Comparison of ENCODE assay signal across 13 cellular contexts in genomic region chr18:55419132-55419938, GRCh38.
DNase-seq lines count a peak whose midpoint lies in the region; ATAC-seq and TF ChIP-seq lines count a peak whose summit lies in the region.
"Had no signal": no experiment of that assay in that cellular context is flagged by ENCODE, and none has a peak within 500 bp of the region (broad histone marks: within the 10 kb centered on the region; RNA-seq: fewer than 3 reads in every experiment).

No MANE protein-coding gene starts in this region.

- DNase-seq in GM23248 (peak; percentile 36), OCI-LY7 (ENCODE audit: low spot score) (no peak), foreskin fibroblast (peak in 1 of 2 donors; percentile 24)
- DNase-seq in activated CD8-positive, alpha-beta T cell treated with anti-CD3 and anti-CD28 coated beads, Interleukin-2, amount 10 ng/mL, durations not matched to agents 7 days and 5 days = no peak
- no peak for DNase-seq in stimulated activated CD4-positive, alpha-beta T cell treated with anti-CD3 and anti-CD28 coated beads, Interleukin-1b, Interleukin-23, amount 100 ng/mL, for 48 hours
- DNase-seq: activated CD4-positive, alpha-beta memory T cell treated with anti-CD3 and anti-CD28 coated beads for 36 hours; body of pancreas; NCI-H1417; SK-N-SH had no signal

- intact Hi-C loops in OCI-LY7 (cut with micrococcal nuclease; ENCODE audit: unreplicated experiment) = loop anchor here (5.0 to 10.0 kb wide), 4 partner anchors 97 to 1155 kb away; no protein-coding TSS in a partner anchor

- H2AFZ ChIP-seq in GM23248 (peak overlapping the region; percentile 78), OCI-LY7 (ENCODE audit: low read length) (no peak overlapping the region)

- no TSS peak for BruUV-seq in OCI-LY7 (replicated peaks; lab: Mats Ljungman, UMichigan)

- H3K4me1 ChIP-seq in GM23248 (ENCODE audit: insufficient read depth) (peaks cover 58% of the 10 kb centered on the region), OCI-LY7 (ENCODE audit: insufficient read depth, low read length, poor library complexity, severe bottlenecking) (peaks cover 64% of the 10 kb centered on the region), skeletal muscle tissue (ENCODE audit: control insufficient read depth in 3 of 3, insufficient read depth in 3 of 3, low read length in 3 of 3) (peaks cover 8 to 51% (median 11%) of the 10 kb centered on the region in 3 donors)

- H4K20me1 ChIP-seq in GM23248 (ENCODE audit: insufficient read depth) (no peaks in the 10 kb centered on the region), OCI-LY7 (ENCODE audit: insufficient read depth, low read length) (0 out of 2 replicates have a peak, but pooled peaks cover 3% of the 10 kb centered on the region)

- H3K36me3 ChIP-seq in GM23248 (ENCODE audit: low read depth) (no peaks in the 10 kb centered on the region), OCI-LY7 (ENCODE audit: insufficient read depth, low read length) (no peaks in the 10 kb centered on the region), skeletal muscle tissue (ENCODE audit: control insufficient read depth in 3 of 3, insufficient read depth in 3 of 3, low read length in 3 of 3) (no peaks in the 10 kb centered on the region)

- no peaks in the 10 kb centered on the region for H3K27me3 Mint-ChIP-seq in activated CD8-positive, alpha-beta T cell treated with anti-CD3 and anti-CD28 coated beads, Interleukin-2, amount 10 ng/mL, durations not matched to agents 7 days and 5 days (ENCODE audit: low read depth)
- H3K27me3 Mint-ChIP-seq: progenitor cell of endocrine pancreas had no signal

- H3K79me2 ChIP-seq in GM23248 (ENCODE audit: insufficient read depth) = peaks cover 98% of the 10 kb centered on the region
- H3K79me2 ChIP-seq in OCI-LY7 (ENCODE audit: insufficient read depth, low read depth, low read length) = peaks cover 87% of the 10 kb centered on the region

- WGBS in GM23248 (ENCODE audit: low coverage in 1 of 2, low lambda C conversion rate in 2 of 2, missing lambda C conversion rate in 2 of 2), 2 experiments = 9 to 20% methylated on average over 5 of the region's 5 CpGs

- peak overlapping the region; percentile 80 for H3K9ac ChIP-seq in GM23248
- H3K9ac ChIP-seq in skeletal muscle tissue (ENCODE audit: low read depth in 1 of 3, low read length in 3 of 3) = peak overlapping the region; percentile 75 to 85 (median 77)
- H3K9ac ChIP-seq: SK-N-SH had no signal

- TF ChIP-seq CTCF in OCI-LY7 (conservative IDR thresholded peaks at IDR 0.05; ENCODE audit: low read length) (no peak), foreskin fibroblast (IDR thresholded peaks at IDR 0.05; ENCODE audit: low read depth, low read length) (no peak)

- H3K27me3 ChIP-seq in GM23248 (replicated peaks; ENCODE audit: insufficient read depth) (no peaks in the 10 kb centered on the region), skeletal muscle tissue (ENCODE audit: control insufficient read depth in 3 of 3, insufficient read depth in 3 of 3, low read length in 3 of 3) (no peaks in the 10 kb centered on the region)
- H3K27me3 ChIP-seq: body of pancreas had no signal

- no peak overlapping the region for H3K4me3 Mint-ChIP-seq in activated CD8-positive, alpha-beta T cell treated with anti-CD3 and anti-CD28 coated beads, Interleukin-2, amount 10 ng/mL, durations not matched to agents 7 days and 5 days
- H3K4me3 Mint-ChIP-seq: activated CD4-positive, alpha-beta memory T cell treated with anti-CD3 and anti-CD28 coated beads for 36 hours had no signal

- POLR2A ChIA-PET in OCI-LY7 (lab: Charles Lee) = interaction anchor here (0.9 to 1.3 kb wide), 3 partner anchors 22 to 171 kb away, joined by 3 to 4 read pairs (median 4); no protein-coding TSS in a partner anchor
- POLR2A ChIA-PET in activated CD8-positive, alpha-beta T cell treated with anti-CD3 and anti-CD28 coated beads, Interleukin-2, amount 10 ng/mL, durations not matched to agents 7 days and 5 days (lab: Charles Lee) = no interaction called here

- no peaks in the 10 kb centered on the region for H3K4me1 Mint-ChIP-seq in activated CD8-positive, alpha-beta T cell treated with anti-CD3 and anti-CD28 coated beads, Interleukin-2, amount 10 ng/mL, durations not matched to agents 7 days and 5 days (ENCODE audit: low read depth)

- no peak for ATAC-seq in activated CD8-positive, alpha-beta T cell treated with anti-CD3 and anti-CD28 coated beads, Interleukin-2, amount 10 ng/mL, durations not matched to agents 7 days and 5 days
- ATAC-seq in GM18870 (IDR thresholded peaks at IDR 0.05; ENCODE audit: unreplicated experiment) = no peak
- no peak for ATAC-seq in HG02852 (IDR thresholded peaks at IDR 0.05; ENCODE audit: unreplicated experiment)
- ATAC-seq: body of pancreas had no signal

- H3K27ac ChIP-seq in GM23248 (peak overlapping the region; percentile 59), OCI-LY7 (ENCODE audit: low read depth, low read length, poor library complexity, severe bottlenecking) (peak overlapping the region; percentile 100), skeletal muscle tissue (ENCODE audit: low read depth, low read length) (peak overlapping the region; percentile 79)

- H3F3A ChIP-seq in GM23248 (ENCODE audit: insufficient read depth) = peaks cover 21% of the 10 kb centered on the region

- H3K9me2 ChIP-seq in GM23248 (ENCODE audit: insufficient read depth) (no peaks in the 10 kb centered on the region), OCI-LY7 (ENCODE audit: insufficient read depth, low read length) (no peaks in the 10 kb centered on the region)
- H3K9me2 ChIP-seq: SK-N-SH had no signal

- no peaks in the 10 kb centered on the region for H3K9me3 Mint-ChIP-seq in activated CD8-positive, alpha-beta T cell treated with anti-CD3 and anti-CD28 coated beads, Interleukin-2, amount 10 ng/mL, durations not matched to agents 7 days and 5 days (ENCODE audit: insufficient read depth)
- H3K9me3 Mint-ChIP-seq: activated CD4-positive, alpha-beta memory T cell treated with anti-CD3 and anti-CD28 coated beads for 36 hours had no signal

- no peak overlapping the region for H3K27ac Mint-ChIP-seq in activated CD8-positive, alpha-beta T cell treated with anti-CD3 and anti-CD28 coated beads, Interleukin-2, amount 10 ng/mL, durations not matched to agents 7 days and 5 days
- H3K27ac Mint-ChIP-seq: activated CD4-positive, alpha-beta memory T cell treated with anti-CD3 and anti-CD28 coated beads for 36 hours; progenitor cell of endocrine pancreas had no signal

- H3K36me3 Mint-ChIP-seq in activated CD8-positive, alpha-beta T cell treated with anti-CD3 and anti-CD28 coated beads, Interleukin-2, amount 10 ng/mL, durations not matched to agents 7 days and 5 days (ENCODE audit: low read depth) = no peaks in the 10 kb centered on the region
- H3K36me3 Mint-ChIP-seq: activated CD4-positive, alpha-beta memory T cell treated with anti-CD3 and anti-CD28 coated beads for 36 hours had no signal

- in situ Hi-C loops in GM23248 (cut with MboI) = loop anchor here (5.0 to 25.0 kb wide), 4 partner anchors 163 to 1143 kb away; no protein-coding TSS in a partner anchor

- H3K9me3 ChIP-seq in GM23248 (ENCODE audit: low read depth) (no peaks in the 10 kb centered on the region), OCI-LY7 (ENCODE audit: low read length) (no peaks in the 10 kb centered on the region), skeletal muscle tissue (ENCODE audit: control insufficient read depth in 3 of 3, low read length in 3 of 3) (no peaks in the 10 kb centered on the region)
- H3K9me3 ChIP-seq: body of pancreas, SK-N-SH had no signal

- CTCF ChIA-PET in OCI-LY7 (lab: Charles Lee; ENCODE audit: unreplicated experiment) = no interaction called here
- CTCF ChIA-PET in activated CD8-positive, alpha-beta T cell treated with anti-CD3 and anti-CD28 coated beads, Interleukin-2, amount 10 ng/mL, durations not matched to agents 7 days and 5 days (lab: Charles Lee) = no interaction called here

- H3K4me3 ChIP-seq in GM23248 = peak overlapping the region; percentile 79
- H3K4me3 ChIP-seq in OCI-LY7 (ENCODE audit: low read depth, low read length, poor library complexity, severe bottlenecking) = peak overlapping the region; percentile 72
- H3K4me3 ChIP-seq in foreskin fibroblast (ENCODE audit: low read depth in 1 of 2, low read length in 2 of 2) = peak overlapping the region; percentile 23 to 25
- peak overlapping the region; percentile 57 to 81 (median 63) for H3K4me3 ChIP-seq in skeletal muscle tissue (ENCODE audit: low read length in 3 of 3)
- H3K4me3 ChIP-seq: body of pancreas had no signal

- peak overlapping the region; percentile 97 for H3K4me2 ChIP-seq in GM23248 (ENCODE audit: unreplicated experiment)
- peak overlapping the region; percentile 96 for H3K4me2 ChIP-seq in OCI-LY7 (ENCODE audit: low read length)
- H3K4me2 ChIP-seq: SK-N-SH had no signal

Comparison
In these comparisons a context has a peak if more than half of its experiments do, and no peak if none do; other contexts are left out.
1. H3K4me3 ChIP-seq: peak in every context shown above with its lines; median percentile 79 in GM23248; 72 in OCI-LY7; 63 in skeletal muscle tissue; 24 in foreskin fibroblast.